Comparison of ENCODE assay signal across 8 cellular contexts in the genomic region with DNA sequence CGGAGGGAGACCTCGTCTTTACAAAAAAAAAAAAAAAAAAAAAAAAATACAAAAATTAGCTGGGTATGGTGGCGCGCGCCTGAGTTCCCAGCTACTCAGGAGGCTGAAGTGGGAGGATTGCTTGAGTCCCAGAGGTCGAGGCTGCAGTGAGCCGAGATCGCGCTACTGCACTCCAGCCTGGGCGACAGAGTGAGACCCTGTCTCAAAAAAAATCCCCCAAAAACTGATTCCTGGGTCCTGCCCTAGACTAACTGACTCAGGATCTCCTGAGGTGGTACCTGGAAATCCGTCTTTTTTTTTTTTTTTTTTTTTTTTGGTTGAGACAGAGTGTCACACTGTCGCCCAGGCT. TPM values are rescaled to one million over a fixed set of nuclear protein-coding genes. Genes with fewer than 3 reads are reported as not detected.
DNase-seq lines count a peak whose midpoint lies in the region; ATAC-seq, FAIRE-seq and TF ChIP-seq lines count a peak whose summit lies in the region.
"Not testable (repeated sequence)": the region's sequence is repeated elsewhere in the genome, so short reads cannot be mapped to it uniquely, and the experiment has no call there.

No MANE protein-coding gene starts in this region.

- H3K9me3 ChIP-seq in DOHH2 (ENCODE audit: control insufficient read depth, insufficient read depth, low read length); MG63; gastroesophageal sphincter; lung (ENCODE audit: control insufficient read depth in 2 of 2, insufficient read depth in 1 of 2, low read length in 1 of 2); prostate gland: not testable (repeated sequence)

- CTCF ChIA-PET in activated CD4-positive, alpha-beta T cell treated with anti-CD3 and anti-CD28 coated beads, Interleukin-2, amount 10 ng/mL, durations not matched to agents 7 days and 5 days (lab: Charles Lee), result interaction anchor here (0.9 to 3.9 kb wide), 10 partner anchors 11 to 163 kb away, joined by 3 to 16 read pairs (median 6); partner anchors contain the start of genes ARPC3, FAM216A and GPN3

- WGBS in gastroesophageal sphincter (ENCODE audit: low coverage in 1 of 2), 2 donors, result 54 to 74% methylated on average over 7 to 9 of the region's 12 CpGs
- 69 to 72% methylated on average over 12 of the region's 12 CpGs for WGBS in lung, 2 donors
- 57% methylated on average over 12 of the region's 12 CpGs for WGBS in prostate gland

- not testable (repeated sequence) for TF ChIP-seq POLR2A in gastroesophageal sphincter (IDR thresholded peaks at IDR 0.05); prostate gland (IDR thresholded peaks at IDR 0.05)

- DNase-seq in MG63; activated CD4-positive, alpha-beta T cell treated with anti-CD3 and anti-CD28 coated beads, Interleukin-2, amount 10 ng/mL, durations not matched to agents 7 days and 5 days; bronchial epithelial cell (ENCODE audit: low read depth); lung (ENCODE audit: low spot score); prostate gland (ENCODE audit: low spot score); type B pancreatic cell (ENCODE audit: extremely low spot score, unreplicated experiment): not testable (repeated sequence)

- peak overlapping the region; percentile 93 for H3K27ac Mint-ChIP-seq in activated CD4-positive, alpha-beta T cell treated with anti-CD3 and anti-CD28 coated beads, Interleukin-2, amount 10 ng/mL, durations not matched to agents 7 days and 5 days
- H3K27ac Mint-ChIP-seq in type B pancreatic cell, result peak overlapping the region; percentile 53

- H3K4me1 ChIP-seq in DOHH2 (ENCODE audit: control insufficient read depth, low read length), result peaks cover 82% of the 10 kb centered on the region
- peaks cover 0 to 18% (median 5%) of the 10 kb centered on the region in 3 donors for H3K4me1 ChIP-seq in gastroesophageal sphincter
- H3K4me1 ChIP-seq in lung (ENCODE audit: control insufficient read depth in 2 of 2, insufficient read depth in 2 of 2, low read length in 2 of 2); prostate gland (replicated peaks): not testable (repeated sequence)

- ATAC-seq in gastroesophageal sphincter; lung (ENCODE audit: insufficient read depth, low FRiP score): not testable (repeated sequence)

- not testable (repeated sequence) for H3K27me3 ChIP-seq in DOHH2 (ENCODE audit: control insufficient read depth, low read length); MG63; bronchial epithelial cell (ENCODE audit: control insufficient read depth, insufficient read depth, low read length); gastroesophageal sphincter; lung (ENCODE audit: control insufficient read depth, insufficient read depth); prostate gland (replicated peaks; ENCODE audit: insufficient read depth)

- not testable (repeated sequence) for TF ChIP-seq EP300 in gastroesophageal sphincter (IDR thresholded peaks at IDR 0.05)

- peaks cover 28% of the 10 kb centered on the region for H3F3A ChIP-seq in DOHH2 (ENCODE audit: control insufficient read depth, insufficient read depth)

- not testable (repeated sequence) for H3K9me2 ChIP-seq in DOHH2 (replicated peaks; ENCODE audit: control insufficient read depth, low read length)

- H3K4me3 Mint-ChIP-seq in activated CD4-positive, alpha-beta T cell treated with anti-CD3 and anti-CD28 coated beads, Interleukin-2, amount 10 ng/mL, durations not matched to agents 7 days and 5 days, result peak overlapping the region; percentile 83
- peak overlapping the region; percentile 88 for H3K4me3 Mint-ChIP-seq in type B pancreatic cell

- peak overlapping the region; percentile 77 for H3K27ac ChIP-seq in DOHH2 (ENCODE audit: low read depth, low read length)
- peak overlapping the region in 3 of 4 donors; percentile 74 to 81 (median 77) for H3K27ac ChIP-seq in gastroesophageal sphincter
- H3K27ac ChIP-seq in lung (ENCODE audit: low read depth in 1 of 2, low read length in 1 of 2), result peak overlapping the region; percentile 21 to 39
- peak overlapping the region; percentile 57 to 69 for H3K27ac ChIP-seq in prostate gland

- not testable (repeated sequence) for H3K9me3 Mint-ChIP-seq in activated CD4-positive, alpha-beta T cell treated with anti-CD3 and anti-CD28 coated beads, Interleukin-2, amount 10 ng/mL, durations not matched to agents 7 days and 5 days; type B pancreatic cell

- TF ChIP-seq CTCF in DOHH2 (IDR thresholded peaks at IDR 0.05; ENCODE audit: low read depth, low read length, poor library complexity, severe bottlenecking); bronchial epithelial cell (IDR thresholded peaks at IDR 0.05; ENCODE audit: insufficient read depth, low read length, severe bottlenecking); gastroesophageal sphincter (IDR thresholded peaks at IDR 0.05); lung (IDR thresholded peaks at IDR 0.05; ENCODE audit: control extremely low read depth, extremely low read depth); prostate gland (IDR thresholded peaks at IDR 0.05); type B pancreatic cell (conservative IDR thresholded peaks at IDR 0.05): not testable (repeated sequence)

- not testable (repeated sequence) for FAIRE-seq in bronchial epithelial cell (lab: Jason Lieb, UNC)

- POLR2A ChIA-PET in activated CD4-positive, alpha-beta T cell treated with anti-CD3 and anti-CD28 coated beads, Interleukin-2, amount 10 ng/mL, durations not matched to agents 7 days and 5 days (lab: Charles Lee), result interaction anchor here (0.6 to 1.1 kb wide), 3 partner anchors 7 to 112 kb away, joined by 4 to 7 read pairs (median 5); partner anchors contain the start of gene VPS29

- not testable (repeated sequence) for H4K20me1 ChIP-seq in DOHH2 (ENCODE audit: control insufficient read depth, insufficient read depth, low read depth, low read length)

- H3K4me3 ChIP-seq in DOHH2 (ENCODE audit: low read length) (peak overlapping the region; percentile 86), MG63 (peak overlapping the region; percentile 69), bronchial epithelial cell (ENCODE audit: low read depth, low read length) (peak overlapping the region; percentile 52), gastroesophageal sphincter (peak overlapping the region; percentile 76 to 80), lung (peak overlapping the region; percentile 24), prostate gland (peak overlapping the region; percentile 46 to 62)

- not testable (repeated sequence) for H3K27me3 Mint-ChIP-seq in activated CD4-positive, alpha-beta T cell treated with anti-CD3 and anti-CD28 coated beads, Interleukin-2, amount 10 ng/mL, durations not matched to agents 7 days and 5 days; type B pancreatic cell

- H3K79me2 ChIP-seq in DOHH2 (ENCODE audit: control insufficient read depth, low read length), result not testable (repeated sequence)

- H3K36me3 Mint-ChIP-seq in activated CD4-positive, alpha-beta T cell treated with anti-CD3 and anti-CD28 coated beads, Interleukin-2, amount 10 ng/mL, durations not matched to agents 7 days and 5 days (ENCODE audit: low read depth); type B pancreatic cell: not testable (repeated sequence)

- not testable (repeated sequence) for H3K36me3 ChIP-seq in DOHH2 (ENCODE audit: control insufficient read depth, low read length); MG63; bronchial epithelial cell (ENCODE audit: control insufficient read depth, insufficient read depth, low read length); lung (ENCODE audit: control insufficient read depth in 2 of 2, insufficient read depth in 2 of 2, low read length in 2 of 2); prostate gland
- H3K36me3 ChIP-seq in gastroesophageal sphincter, result peaks cover 0 to 14% of the 10 kb centered on the region in 2 donors

- peaks cover 15% of the 10 kb centered on the region for H3K4me1 Mint-ChIP-seq in activated CD4-positive, alpha-beta T cell treated with anti-CD3 and anti-CD28 coated beads, Interleukin-2, amount 10 ng/mL, durations not matched to agents 7 days and 5 days
- H3K4me1 Mint-ChIP-seq in type B pancreatic cell (ENCODE audit: unreplicated experiment), result not testable (repeated sequence)

- intact Hi-C loops in prostate gland (cut with DNase I), result not testable (repeated sequence)

- peak overlapping the region; percentile 96 for H3K4me2 ChIP-seq in DOHH2 (ENCODE audit: low read length)

RNA-seq across cellular contexts. Expression of gene TCTN1, which starts 0.5 kb away (rescaled TPM):
- total RNA-seq in MG63 (2014; rRNA removed; shearing (Covaris generic); ENCODE audit: low replicate concordance), result 19.6 and 47.5 TPM in 2 replicates
- 1 to 10 TPM; 4.3 to 5.2 TPM for total RNA-seq in activated CD4-positive, alpha-beta T cell treated with anti-CD3 and anti-CD28 coated beads, Interleukin-2, amount 10 ng/mL, durations not matched to agents 7 days and 5 days
- total RNA-seq in bronchial epithelial cell, result 4.5 and 8.1 TPM in 2 replicates
- total RNA-seq in gastroesophageal sphincter, result 10 to 100 TPM; 19.4 to 32.5 (median 30.5) TPM
- total RNA-seq in lung, result 10 to 100 TPM; 56.9 to 79.2 TPM
- 10 to 100 TPM; 22.0 to 31.6 TPM for polyA plus RNA-seq in lung
- 10 to 100 TPM; 45.5 to 68.7 TPM for total RNA-seq in prostate gland
- total RNA-seq in type B pancreatic cell (ENCODE audit: low replicate concordance), result 33.4 and 63.9 TPM in 2 replicates

RNA-seq across cellular contexts. Expression of gene PPTC7, which starts 30.3 kb away (rescaled TPM):
- total RNA-seq in MG63 (2014; rRNA removed; shearing (Covaris generic); ENCODE audit: low replicate concordance), result 4.4 and 11.0 TPM in 2 replicates
- total RNA-seq in activated CD4-positive, alpha-beta T cell treated with anti-CD3 and anti-CD28 coated beads, Interleukin-2, amount 10 ng/mL, durations not matched to agents 7 days and 5 days, result 10 to 100 TPM; 25.7 to 29.2 TPM
- total RNA-seq in bronchial epithelial cell (8.7 and 10.8 TPM in 2 replicates), gastroesophageal sphincter (10 to 100 TPM; 37.5 to 48.6 (median 41.9) TPM), lung (10 to 100 TPM; 23.3 to 23.4 TPM), prostate gland (10 to 100 TPM; 11.2 to 21.8 TPM), type B pancreatic cell (ENCODE audit: low replicate concordance) (14.5 and 14.8 TPM in 2 replicates)
- 10 to 100 TPM in 1 of 2 donors, 1 to 10 TPM in 1; 7.1 to 15.3 TPM for polyA plus RNA-seq in lung

Comparison
In these comparisons a context has a peak if more than half of its experiments do, and no peak if none do; other contexts are left out.
1. H3K4me3 ChIP-seq: peak in every context shown above with its lines; median percentile 86 in DOHH2; 78 in gastroesophageal sphincter; 69 in MG63; 54 in prostate gland; 52 in bronchial epithelial cell; 24 in lung.